13 cellular contexts compared by ENCODE assay signal in the genomic region with DNA sequence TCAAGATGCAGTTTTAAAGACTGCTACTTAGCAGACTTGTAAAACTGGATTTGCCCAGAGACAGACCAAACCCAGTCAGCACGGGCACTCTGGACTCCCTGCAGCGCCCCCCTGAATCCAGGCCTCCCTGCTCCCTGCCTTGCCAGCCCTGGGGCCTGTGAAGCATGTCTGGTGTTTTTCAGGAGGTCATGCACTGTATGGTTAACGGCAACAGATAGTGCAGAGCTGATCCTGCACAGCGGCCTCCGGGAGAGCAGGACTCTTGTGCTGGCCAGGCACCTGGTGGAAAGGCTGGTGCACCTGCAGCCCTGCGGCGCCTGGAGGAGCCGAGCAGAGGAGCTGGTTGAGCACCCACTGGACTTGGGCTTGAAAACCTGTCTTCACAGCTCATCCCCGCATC. TPM values are rescaled to one million over a fixed set of nuclear protein-coding genes. Genes with fewer than 3 reads are reported as not detected.
A peak's percentile ranks its signal among the peaks of the same experiment; 100 is the strongest.
DNase-seq lines count a peak whose midpoint lies in the region; ATAC-seq and TF ChIP-seq lines count a peak whose summit lies in the region.
"Had no signal": no experiment of that assay in that cellular context is flagged by ENCODE, and none has a peak within 500 bp of the region (broad histone marks: within the 10 kb centered on the region; RNA-seq: fewer than 3 reads in every experiment).

No MANE protein-coding gene starts in this region.

- TF ChIP-seq POLR2A in gastroesophageal sphincter (IDR thresholded peaks at IDR 0.05), result no peak

- H3K4me3 Mint-ChIP-seq in stimulated activated naive CD8-positive, alpha-beta T cell treated with anti-CD3 and anti-CD28 coated beads, Interleukin-15, Interleukin-2, amounts not matched to agents 100 ng/mL and 50 ng/mL, for 24 hours, result peak overlapping the region; percentile 73
- H3K4me3 Mint-ChIP-seq in activated CD4-positive, alpha-beta memory T cell treated with anti-CD3 and anti-CD28 coated beads, Interleukin-2, amount 10 ng/mL, durations not matched to agents 7 days and 5 days, result peak overlapping the region; percentile 63
- H3K4me3 Mint-ChIP-seq: H9 had no signal

- TF ChIP-seq CTCF in gastroesophageal sphincter (IDR thresholded peaks at IDR 0.05), result no peak

- no peak for TF ChIP-seq EP300 in gastroesophageal sphincter (IDR thresholded peaks at IDR 0.05)

- ATAC-seq in stimulated activated naive CD8-positive, alpha-beta T cell treated with anti-CD3 and anti-CD28 coated beads, Interleukin-15, Interleukin-2, amounts not matched to agents 100 U/mL and 50 U/mL, for 24 hours, result no peak
- ATAC-seq in HG03378 (IDR thresholded peaks at IDR 0.05; ENCODE audit: unreplicated experiment) (no peak), left cardiac atrium (no peak), gastroesophageal sphincter (no peak)

- POLR2A ChIA-PET in activated CD4-positive, alpha-beta memory T cell treated with anti-CD3 and anti-CD28 coated beads, Interleukin-2, amount 10 ng/mL, durations not matched to agents 7 days and 5 days (lab: Charles Lee), result interaction anchor here (0.9 to 3.2 kb wide), 6 partner anchors 10 to 103 kb away, joined by 3 to 21 read pairs (median 12); a partner anchor contains a TSS

- no peaks in the 10 kb centered on the region for H3K9me3 ChIP-seq in gastroesophageal sphincter
- H3K9me3 ChIP-seq: adrenal gland, ovary had no signal

- DNase-seq in stimulated activated naive CD8-positive, alpha-beta T cell treated with anti-CD3 and anti-CD28 coated beads, Interleukin-15, Interleukin-2, amounts not matched to agents 100 U/mL and 50 U/mL, for 24 hours, result no peak
- DNase-seq in activated CD4-positive, alpha-beta memory T cell treated with anti-CD3 and anti-CD28 coated beads, Interleukin-2, amount 10 ng/mL, durations not matched to agents 7 days and 5 days, result no peak
- DNase-seq in mesenteric fat pad (ENCODE audit: low spot score), result peak; percentile 87
- DNase-seq in ACHN, result no peak
- no peak for DNase-seq in left cardiac atrium
- DNase-seq: GDM1, H9, NCI-H2171 treated with DMSO at 0.1 percent for 48 hours had no signal

- H3K27ac ChIP-seq in gastroesophageal sphincter, result no peak overlapping the region
- H3K27ac ChIP-seq: ovary had no signal

- peaks cover 0 to 7% of the 10 kb centered on the region in 2 donors for H3K36me3 ChIP-seq in gastroesophageal sphincter
- H3K36me3 ChIP-seq: adrenal gland, ovary had no signal

- peaks cover 5% of the 10 kb centered on the region for H3K36me3 Mint-ChIP-seq in stimulated activated naive CD8-positive, alpha-beta T cell treated with anti-CD3 and anti-CD28 coated beads, Interleukin-15, Interleukin-2, amounts not matched to agents 100 ng/mL and 50 ng/mL, for 24 hours (ENCODE audit: low read depth)
- no peaks in the 10 kb centered on the region for H3K36me3 Mint-ChIP-seq in activated CD4-positive, alpha-beta memory T cell treated with anti-CD3 and anti-CD28 coated beads, Interleukin-2, amount 10 ng/mL, durations not matched to agents 7 days and 5 days (ENCODE audit: low read depth)

- CTCF ChIA-PET in activated CD4-positive, alpha-beta memory T cell treated with anti-CD3 and anti-CD28 coated beads, Interleukin-2, amount 10 ng/mL, durations not matched to agents 7 days and 5 days (lab: Charles Lee), result interaction anchor here (0.8 to 1.8 kb wide), 3 partner anchors 10 to 96 kb away, joined by 5 to 10 read pairs (median 6); no protein-coding TSS in a partner anchor

- no peaks in the 10 kb centered on the region for H3K27me3 ChIP-seq in gastroesophageal sphincter
- H3K27me3 ChIP-seq: adrenal gland, ovary had no signal

- 100% methylated on average over 1 to 3 of the region's 9 CpGs for WGBS in gastroesophageal sphincter (ENCODE audit: low coverage in 1 of 2), 2 donors

- no peaks in the 10 kb centered on the region for H3K27me3 Mint-ChIP-seq in stimulated activated naive CD8-positive, alpha-beta T cell treated with anti-CD3 and anti-CD28 coated beads, Interleukin-15, Interleukin-2, amounts not matched to agents 100 ng/mL and 50 ng/mL, for 24 hours
- no peaks in the 10 kb centered on the region for H3K27me3 Mint-ChIP-seq in activated CD4-positive, alpha-beta memory T cell treated with anti-CD3 and anti-CD28 coated beads, Interleukin-2, amount 10 ng/mL, durations not matched to agents 7 days and 5 days

- intact Hi-C loops in left cardiac atrium (cut with DNase I), result no loop called here

- H3K4me3 ChIP-seq in gastroesophageal sphincter, result no peak overlapping the region
- H3K4me3 ChIP-seq: adrenal gland, ovary had no signal

- peaks cover 0 to 31% (median 0%) of the 10 kb centered on the region in 3 donors for H3K4me1 ChIP-seq in gastroesophageal sphincter
- H3K4me1 ChIP-seq: adrenal gland had no signal

- in situ Hi-C loops in ACHN (cut with HindIII; ENCODE audit: low pct_ligation_motif_present, low pct_unique_long_range_greater_than_20kb, low sequenced_read_pairs), result no loop called here

- no peaks in the 10 kb centered on the region for H3K9me3 Mint-ChIP-seq in stimulated activated naive CD8-positive, alpha-beta T cell treated with anti-CD3 and anti-CD28 coated beads, Interleukin-15, Interleukin-2, amounts not matched to agents 100 ng/mL and 50 ng/mL, for 24 hours
- H3K9me3 Mint-ChIP-seq in activated CD4-positive, alpha-beta memory T cell treated with anti-CD3 and anti-CD28 coated beads, Interleukin-2, amount 10 ng/mL, durations not matched to agents 7 days and 5 days, result no peaks in the 10 kb centered on the region
- H3K9me3 Mint-ChIP-seq: H9 had no signal

- no peaks in the 10 kb centered on the region for H3K4me1 Mint-ChIP-seq in stimulated activated naive CD8-positive, alpha-beta T cell treated with anti-CD3 and anti-CD28 coated beads, Interleukin-15, Interleukin-2, amounts not matched to agents 100 ng/mL and 50 ng/mL, for 24 hours (ENCODE audit: low read depth)
- H3K4me1 Mint-ChIP-seq in activated CD4-positive, alpha-beta memory T cell treated with anti-CD3 and anti-CD28 coated beads, Interleukin-2, amount 10 ng/mL, durations not matched to agents 7 days and 5 days, result peaks cover 7% of the 10 kb centered on the region
- H3K4me1 Mint-ChIP-seq: H9 had no signal

- peak overlapping the region; percentile 94 for H3K27ac Mint-ChIP-seq in stimulated activated naive CD8-positive, alpha-beta T cell treated with anti-CD3 and anti-CD28 coated beads, Interleukin-15, Interleukin-2, amounts not matched to agents 100 ng/mL and 50 ng/mL, for 24 hours
- H3K27ac Mint-ChIP-seq in activated CD4-positive, alpha-beta memory T cell treated with anti-CD3 and anti-CD28 coated beads, Interleukin-2, amount 10 ng/mL, durations not matched to agents 7 days and 5 days, result no peak overlapping the region

RNA-seq across cellular contexts. Expression of a gene that starts 30.4 kb away (rescaled TPM):
- 10 to 100 TPM; 64.8 to 67.4 TPM for total RNA-seq in activated CD4-positive, alpha-beta memory T cell treated with anti-CD3 and anti-CD28 coated beads, Interleukin-2, amount 10 ng/mL, durations not matched to agents 7 days and 5 days
- 44.9 TPM for total RNA-seq in mesenteric fat pad
- total RNA-seq in left cardiac atrium, result 10 to 100 TPM; 25.6 to 31.2 TPM
- 100 to 1,000 TPM in 1 of 4 donors, 10 to 100 TPM in 3; 41.3 to 104 (median 85.8) TPM for total RNA-seq in gastroesophageal sphincter
